In genomic region chr15:68399096-68400065, GRCh38 we compare ENCODE assay signal across 26 cellular contexts. TPM values are rescaled to one million over a fixed set of nuclear protein-coding genes. Genes with fewer than 3 reads are reported as not detected.
DNase-seq lines count a peak whose midpoint lies in the region; ATAC-seq and TF ChIP-seq lines count a peak whose summit lies in the region.
"Had no signal": no experiment of that assay in that cellular context is flagged by ENCODE, and none has a peak within 500 bp of the region (broad histone marks: within the 10 kb centered on the region; RNA-seq: fewer than 3 reads in every experiment).

No MANE protein-coding gene starts in this region.

- CTCF ChIA-PET in Calu3 (lab: Charles Lee), result interaction anchor here (0.6 kb wide), 1 partner anchor 43 kb away, joined by 3 read pairs; no protein-coding TSS in a partner anchor
- CTCF ChIA-PET in PC-3 (lab: Charles Lee), result interaction anchor here (0.6 kb wide), 1 partner anchor 102 kb away, joined by 4 read pairs; no protein-coding TSS in a partner anchor

- H3K27ac ChIP-seq in PC-3 (ENCODE audit: low read length) (no peak overlapping the region), hepatocyte (peak overlapping the region; percentile 29)
- H3K27ac ChIP-seq: neutrophil, psoas muscle, upper lobe of left lung had no signal

- H3K4me1 ChIP-seq in PC-3 (ENCODE audit: insufficient read depth, low read length) (peaks cover 7% of the 10 kb centered on the region), hepatocyte (ENCODE audit: insufficient read depth) (no peaks in the 10 kb centered on the region)
- H3K4me1 ChIP-seq: ascending aorta, psoas muscle, upper lobe of left lung had no signal

- intact Hi-C loops in Calu3 (cut with micrococcal nuclease; ENCODE audit: unreplicated experiment) (no loop called here), PC-3 (cut with micrococcal nuclease) (no loop called here)

- no peaks in the 10 kb centered on the region for H3K36me3 ChIP-seq in PC-3 (ENCODE audit: low read depth, low read length)
- H3K36me3 ChIP-seq in hepatocyte (replicated peaks; ENCODE audit: insufficient read depth, low read depth), result no peaks in the 10 kb centered on the region
- H3K36me3 ChIP-seq: neutrophil, upper lobe of left lung had no signal

- no peaks in the 10 kb centered on the region for H3F3A ChIP-seq in PC-3 (ENCODE audit: low read length, unreplicated experiment)

- H3K36me3 Mint-ChIP-seq in Calu3 (ENCODE audit: insufficient read depth, unreplicated experiment), result no peaks in the 10 kb centered on the region
- H3K36me3 Mint-ChIP-seq: CD8-positive, alpha-beta T cell had no signal

- H3K4me2 ChIP-seq in PC-3 (ENCODE audit: low read length) (peak overlapping the region; percentile 22), hepatocyte (peak overlapping the region; percentile 15)

- H3K9me2 ChIP-seq in PC-3 (replicated peaks; ENCODE audit: low read length) (no peaks in the 10 kb centered on the region), hepatocyte (replicated peaks; ENCODE audit: insufficient read depth) (no peaks in the 10 kb centered on the region)

- H3K27me3 ChIP-seq in PC-3 (ENCODE audit: low read length) (no peaks in the 10 kb centered on the region), hepatocyte (no peaks in the 10 kb centered on the region)
- H3K27me3 ChIP-seq: ascending aorta, neutrophil, upper lobe of left lung had no signal

- ATAC-seq in PC-3, result no peak
- ATAC-seq: CD8-positive, alpha-beta T cell; psoas muscle had no signal

- no peaks in the 10 kb centered on the region for H3K79me2 ChIP-seq in PC-3 (ENCODE audit: low read length)
- H3K79me2 ChIP-seq in hepatocyte, result no peaks in the 10 kb centered on the region

- BruUV-seq in Calu3 (replicated peaks; lab: Mats Ljungman, UMichigan) (no TSS peak), PC-3 (replicated peaks; lab: Mats Ljungman, UMichigan) (no TSS peak)

- H3K9me3 ChIP-seq in PC-3 (ENCODE audit: low read length) (no peaks in the 10 kb centered on the region), hepatocyte (ENCODE audit: low read depth) (no peaks in the 10 kb centered on the region)
- H3K9me3 ChIP-seq: ascending aorta, neutrophil, psoas muscle had no signal

- H3K9me3 Mint-ChIP-seq in Calu3 (ENCODE audit: low read depth, unreplicated experiment), result peaks cover 7% of the 10 kb centered on the region
- H3K9me3 Mint-ChIP-seq: CD8-positive, alpha-beta T cell had no signal

- H3K4me3 ChIP-seq in PC-3 (ENCODE audit: low read length), result no peak overlapping the region
- no peak overlapping the region for H3K4me3 ChIP-seq in hepatocyte
- H3K4me3 ChIP-seq: ascending aorta, psoas muscle, upper lobe of left lung had no signal

- peak; percentile 8 to 19 for DNase-seq in NCI-H526 (lab: John Stamatoyannopoulos, UW)
- no peak for DNase-seq in NCI-H526 treated with DMSO at 0.1 percent for 48 hours (lab: John Stamatoyannopoulos, UW)
- DNase-seq in Calu3, result no peak
- no peak for DNase-seq in PC-3
- no peak for DNase-seq in hepatocyte (ENCODE audit: low spot score)
- DNase-seq in cerebellar nuclear complex (lab: John Stamatoyannopoulos, UW), result no peak
- DNase-seq in NCI-H1694 treated with DMSO at 0.1 percent for 48 hours (lab: John Stamatoyannopoulos, UW), result no peak
- DNase-seq in activated T-cell treated with anti-CD3 and anti-CD28 coated beads, Interleukin-2, amount 50 U/mL, for 48 hours, result no peak
- DNase-seq: 8988T; activated B cell treated with CpG ODN at 0.5 μM for 24 hours; activated naive CD4-positive, alpha-beta T cell treated with anti-CD3 and anti-CD28 coated beads for 36 hours; activated T-cell treated with anti-CD3 and anti-CD28 coated beads, Interleukin-2, amount 50 U/mL, for 1 hour; AML-193; caudate nucleus; Kasumi-1; NCI-H1092 treated with DMSO at 0.1 percent for 48 hours; NCI-H1930; NCI-H2227 treated with DMSO at 0.1 percent for 48 hours; NCI-H774; psoas muscle; SHP77 treated with DMSO at 0.1 percent for 48 hours; substantia nigra; upper lobe of left lung had no signal

- H3K9ac ChIP-seq in PC-3 (ENCODE audit: low read length), result no peak overlapping the region

- H3K27ac Mint-ChIP-seq in Calu3 (ENCODE audit: unreplicated experiment), result peak overlapping the region; percentile 84
- H3K27ac Mint-ChIP-seq: activated B cell treated with CpG ODN at 0.5 μM for 24 hours; activated naive CD4-positive, alpha-beta T cell treated with anti-CD3 and anti-CD28 coated beads for 36 hours; CD8-positive, alpha-beta T cell had no signal

- H4K20me1 ChIP-seq in PC-3 (ENCODE audit: low read length) (no peaks in the 10 kb centered on the region), hepatocyte (ENCODE audit: insufficient read depth, poor library complexity, severe bottlenecking) (no peaks in the 10 kb centered on the region)

- H2AFZ ChIP-seq in PC-3 (ENCODE audit: low read length) (no peak overlapping the region), hepatocyte (no peak overlapping the region)

- 83% methylated on average over 5 of the region's 5 CpGs for WGBS in hepatocyte (ENCODE audit: low lambda C conversion rate, missing lambda C conversion rate)

- H3K27me3 Mint-ChIP-seq in Calu3 (ENCODE audit: unreplicated experiment), result peaks cover 14% of the 10 kb centered on the region

- TF ChIP-seq CTCF in Calu3 (IDR thresholded peaks at IDR 0.05; ENCODE audit: unreplicated experiment) (no peak), PC-3 (conservative IDR thresholded peaks at IDR 0.05; ENCODE audit: low read depth, low read length) (no peak), hepatocyte (IDR thresholded peaks at IDR 0.05; ENCODE audit: poor library complexity) (no peak)

- H3K4me1 Mint-ChIP-seq in Calu3 (ENCODE audit: low read depth, unreplicated experiment), result peaks cover 15% of the 10 kb centered on the region
- H3K4me1 Mint-ChIP-seq: activated B cell treated with CpG ODN at 0.5 μM for 24 hours had no signal

- POLR2A ChIA-PET in PC-3 (lab: Charles Lee; ENCODE audit: unreplicated experiment), result no interaction called here

- no peak overlapping the region for H3K4me3 Mint-ChIP-seq in Calu3 (ENCODE audit: low read depth, unreplicated experiment)
- H3K4me3 Mint-ChIP-seq: activated B cell treated with CpG ODN at 0.5 μM for 24 hours; activated naive CD4-positive, alpha-beta T cell treated with anti-CD3 and anti-CD28 coated beads for 36 hours; CD8-positive, alpha-beta T cell had no signal

RNA-seq across cellular contexts. Expression of gene ITGA11, which starts 32.6 kb away (rescaled TPM):
- total RNA-seq in Calu3 (2022) (not detected in 2 replicates), PC-3 (2014; rRNA removed) (0.06 TPM in 1 of 2 replicates, not detected in the other), hepatocyte (4.7 and 9.7 TPM in 2 replicates)
- polyA plus RNA-seq in hepatocyte, result 19.2 and 19.6 TPM in 2 replicates
- total RNA-seq: activated B cell treated with CpG ODN at 0.5 μM for 24 hours; CD8-positive, alpha-beta T cell had no signal

Comparison
In these comparisons a context has a peak if more than half of its experiments do, and no peak if none do; other contexts are left out.
1. DNase-seq: peak in NCI-H526 (2 of 2); none in NCI-H526 treated with DMSO at 0.1 percent for 48 hours (single experiment), Calu3 (single experiment), PC-3 (single experiment), hepatocyte (single experiment), cerebellar nuclear complex (0 of 2), NCI-H1694 treated with DMSO at 0.1 percent for 48 hours (single experiment) and activated T-cell treated with anti-CD3 and anti-CD28 coated beads, Interleukin-2, amount 50 U/mL, for 48 hours (0 of 2).